1 cellular context compared by ENCODE assay signal in the genomic region with DNA sequence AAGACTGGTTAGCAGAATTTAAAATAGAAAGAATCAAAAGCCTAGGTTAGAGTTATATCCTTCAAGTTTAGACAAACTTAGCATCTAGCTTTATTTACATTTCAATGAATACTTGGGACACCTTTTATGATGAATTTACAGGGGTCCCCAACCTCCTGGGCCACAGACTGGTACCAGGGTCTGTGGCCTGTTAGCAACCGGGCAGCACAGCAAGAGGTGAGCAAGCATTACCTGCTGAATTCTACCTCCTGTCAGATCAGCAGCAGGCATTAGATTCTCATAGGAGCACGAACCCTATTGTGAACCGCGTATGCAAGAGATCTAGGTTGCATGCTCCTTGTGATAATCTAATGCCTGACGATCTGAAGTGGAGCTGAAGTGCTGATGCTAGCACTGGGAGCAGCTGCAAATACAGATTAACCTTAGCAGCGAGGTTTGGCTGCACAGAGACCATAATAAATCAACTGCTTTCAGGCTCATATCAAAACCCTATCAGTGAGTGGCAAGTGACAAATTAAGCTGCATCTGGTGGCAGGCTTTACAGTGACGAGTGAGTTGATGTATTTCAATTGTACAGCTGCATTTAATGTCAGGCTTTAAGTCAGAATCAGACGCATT.
TF ChIP-seq lines count a peak whose summit lies in the region.

No MANE protein-coding gene starts in this region.

TF ChIP-seq in K562, 482 proteins besides CTCF, POLR2A, EP300 and RAD21 (continued from another document and continues in another):
- TF ChIP-seq FOSL1 (tag; conservative IDR thresholded peaks at IDR 0.05) (peak; percentile 28; the same call in 1 of the 2 replicates), NBN (IDR thresholded peaks at IDR 0.05; ENCODE audit: low read depth) (peak; percentile 88), SREBF1 (IDR thresholded peaks at IDR 0.05; ENCODE audit: borderline replicate concordance, low read depth, low read length) (no peak), DMBX1 (CRISPR knock-in tag; IDR thresholded peaks at IDR 0.05; ENCODE audit: borderline replicate concordance) (peak; percentile 72; the same call in 1 of the 2 replicates), SNIP1 (IDR thresholded peaks at IDR 0.05; ENCODE audit: low read depth) (no peak), LEF1 (IDR thresholded peaks at IDR 0.05) (peak; percentile 96), EP400 (IDR thresholded peaks at IDR 0.05) (peak; percentile 50; the same call in 1 of the 2 replicates), RBM22 (IDR thresholded peaks at IDR 0.05; ENCODE audit: low read depth, low read length, poor library complexity, severe bottlenecking) (no peak), NEUROD1 (IDR thresholded peaks at IDR 0.05; ENCODE audit: borderline replicate concordance, low read depth, low read length, partially characterized antibody) (peak; percentile 63), SMARCE1 (IDR thresholded peaks at IDR 0.05) (peak; percentile 95), U2AF2 (optimal IDR thresholded peaks at IDR 0.05; ENCODE audit: low read depth, low read length) (no peak), CBX3 (IDR thresholded peaks at IDR 0.05; ENCODE audit: borderline replicate concordance in 1 of 2, low read length in 2 of 2) (peak in 1 of 2 experiments; percentile 89; a peak in 1 of 3 replicates), ZFP36 (IDR thresholded peaks at IDR 0.05; ENCODE audit: low read depth, low read length, partially characterized antibody) (peak; percentile 48), NCOA1 (IDR thresholded peaks at IDR 0.05; ENCODE audit: low read depth) (peak; percentile 89; the same call in 1 of the 2 replicates), MTA3 (IDR thresholded peaks at IDR 0.05; ENCODE audit: borderline replicate concordance) (peak; percentile 84; the same call in 1 of the 2 replicates), MTA1 (IDR thresholded peaks at IDR 0.05; ENCODE audit: borderline replicate concordance) (peak; percentile 38; the same call in 1 of the 2 replicates), GATAD2B (IDR thresholded peaks at IDR 0.05; ENCODE audit: borderline replicate concordance) (peak; percentile 93; the same call in 1 of the 2 replicates), MAFF (IDR thresholded peaks at IDR 0.05; ENCODE audit: low read length) (peak; percentile 69), NFATC3 (IDR thresholded peaks at IDR 0.05) (peak; percentile 74; the same call in 1 of the 2 replicates), HMGN3 (IDR thresholded peaks at IDR 0.05; ENCODE audit: borderline replicate concordance, extremely low read depth, insufficient read length, low read depth, low read length) (peak; percentile 95), PTTG1 (tag; IDR thresholded peaks at IDR 0.05; ENCODE audit: low read depth) (no peak), CBX5 (IDR thresholded peaks at IDR 0.05; ENCODE audit: borderline replicate concordance, low read depth) (peak; percentile 45; the same call in 1 of the 2 replicates), HDAC6 (IDR thresholded peaks at IDR 0.05; ENCODE audit: low read depth, low read length) (no peak), JUND (IDR thresholded peaks at IDR 0.05; ENCODE audit: borderline replicate concordance, low read depth, low read length) (no peak; the same call in 1 of the 2 replicates), JUND (tag; IDR thresholded peaks at IDR 0.05; ENCODE audit: borderline replicate concordance, low read depth, low read length) (peak; percentile 58; the same call in 2 of the 3 replicates), KLF16 (IDR thresholded peaks at IDR 0.05) (peak; percentile 92)
- TF ChIP-seq, protein P1, sequence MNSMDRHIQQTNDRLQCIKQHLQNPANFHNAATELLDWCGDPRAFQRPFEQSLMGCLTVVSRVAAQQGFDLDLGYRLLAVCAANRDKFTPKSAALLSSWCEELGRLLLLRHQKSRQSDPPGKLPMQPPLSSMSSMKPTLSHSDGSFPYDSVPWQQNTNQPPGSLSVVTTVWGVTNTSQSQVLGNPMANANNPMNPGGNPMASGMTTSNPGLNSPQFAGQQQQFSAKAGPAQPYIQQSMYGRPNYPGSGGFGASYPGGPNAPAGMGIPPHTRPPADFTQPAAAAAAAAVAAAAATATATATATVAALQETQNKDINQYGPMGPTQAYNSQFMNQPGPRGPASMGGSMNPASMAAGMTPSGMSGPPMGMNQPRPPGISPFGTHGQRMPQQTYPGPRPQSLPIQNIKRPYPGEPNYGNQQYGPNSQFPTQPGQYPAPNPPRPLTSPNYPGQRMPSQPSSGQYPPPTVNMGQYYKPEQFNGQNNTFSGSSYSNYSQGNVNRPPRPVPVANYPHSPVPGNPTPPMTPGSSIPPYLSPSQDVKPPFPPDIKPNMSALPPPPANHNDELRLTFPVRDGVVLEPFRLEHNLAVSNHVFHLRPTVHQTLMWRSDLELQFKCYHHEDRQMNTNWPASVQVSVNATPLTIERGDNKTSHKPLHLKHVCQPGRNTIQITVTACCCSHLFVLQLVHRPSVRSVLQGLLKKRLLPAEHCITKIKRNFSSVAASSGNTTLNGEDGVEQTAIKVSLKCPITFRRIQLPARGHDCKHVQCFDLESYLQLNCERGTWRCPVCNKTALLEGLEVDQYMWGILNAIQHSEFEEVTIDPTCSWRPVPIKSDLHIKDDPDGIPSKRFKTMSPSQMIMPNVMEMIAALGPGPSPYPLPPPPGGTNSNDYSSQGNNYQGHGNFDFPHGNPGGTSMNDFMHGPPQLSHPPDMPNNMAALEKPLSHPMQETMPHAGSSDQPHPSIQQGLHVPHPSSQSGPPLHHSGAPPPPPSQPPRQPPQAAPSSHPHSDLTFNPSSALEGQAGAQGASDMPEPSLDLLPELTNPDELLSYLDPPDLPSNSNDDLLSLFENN (IDR thresholded peaks at IDR 0.05; ENCODE audit: low read depth in 2 of 2, low read length in 2 of 2), result peak in 1 of 2 experiments; percentile 92; a peak in 2 of 4 replicates
- TF ChIP-seq, protein P2, sequence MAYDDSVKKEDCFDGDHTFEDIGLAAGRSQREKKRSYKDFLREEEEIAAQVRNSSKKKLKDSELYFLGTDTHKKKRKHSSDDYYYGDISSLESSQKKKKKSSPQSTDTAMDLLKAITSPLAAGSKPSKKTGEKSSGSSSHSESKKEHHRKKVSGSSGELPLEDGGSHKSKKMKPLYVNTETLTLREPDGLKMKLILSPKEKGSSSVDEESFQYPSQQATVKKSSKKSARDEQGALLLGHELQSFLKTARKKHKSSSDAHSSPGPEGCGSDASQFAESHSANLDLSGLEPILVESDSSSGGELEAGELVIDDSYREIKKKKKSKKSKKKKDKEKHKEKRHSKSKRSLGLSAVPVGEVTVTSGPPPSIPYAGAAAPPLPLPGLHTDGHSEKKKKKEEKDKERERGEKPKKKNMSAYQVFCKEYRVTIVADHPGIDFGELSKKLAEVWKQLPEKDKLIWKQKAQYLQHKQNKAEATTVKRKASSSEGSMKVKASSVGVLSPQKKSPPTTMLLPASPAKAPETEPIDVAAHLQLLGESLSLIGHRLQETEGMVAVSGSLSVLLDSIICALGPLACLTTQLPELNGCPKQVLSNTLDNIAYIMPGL (CRISPR knock-in tag; IDR thresholded peaks at IDR 0.05), result 0 out of 2 replicates have a peak, but pooled peaks have one; percentile 24
- TF ChIP-seq, protein P3, sequence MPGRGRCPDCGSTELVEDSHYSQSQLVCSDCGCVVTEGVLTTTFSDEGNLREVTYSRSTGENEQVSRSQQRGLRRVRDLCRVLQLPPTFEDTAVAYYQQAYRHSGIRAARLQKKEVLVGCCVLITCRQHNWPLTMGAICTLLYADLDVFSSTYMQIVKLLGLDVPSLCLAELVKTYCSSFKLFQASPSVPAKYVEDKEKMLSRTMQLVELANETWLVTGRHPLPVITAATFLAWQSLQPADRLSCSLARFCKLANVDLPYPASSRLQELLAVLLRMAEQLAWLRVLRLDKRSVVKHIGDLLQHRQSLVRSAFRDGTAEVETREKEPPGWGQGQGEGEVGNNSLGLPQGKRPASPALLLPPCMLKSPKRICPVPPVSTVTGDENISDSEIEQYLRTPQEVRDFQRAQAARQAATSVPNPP (IDR thresholded peaks at IDR 0.05; ENCODE audit: borderline replicate concordance, insufficient read depth, insufficient read length), result no peak
- TF ChIP-seq, protein P4, sequence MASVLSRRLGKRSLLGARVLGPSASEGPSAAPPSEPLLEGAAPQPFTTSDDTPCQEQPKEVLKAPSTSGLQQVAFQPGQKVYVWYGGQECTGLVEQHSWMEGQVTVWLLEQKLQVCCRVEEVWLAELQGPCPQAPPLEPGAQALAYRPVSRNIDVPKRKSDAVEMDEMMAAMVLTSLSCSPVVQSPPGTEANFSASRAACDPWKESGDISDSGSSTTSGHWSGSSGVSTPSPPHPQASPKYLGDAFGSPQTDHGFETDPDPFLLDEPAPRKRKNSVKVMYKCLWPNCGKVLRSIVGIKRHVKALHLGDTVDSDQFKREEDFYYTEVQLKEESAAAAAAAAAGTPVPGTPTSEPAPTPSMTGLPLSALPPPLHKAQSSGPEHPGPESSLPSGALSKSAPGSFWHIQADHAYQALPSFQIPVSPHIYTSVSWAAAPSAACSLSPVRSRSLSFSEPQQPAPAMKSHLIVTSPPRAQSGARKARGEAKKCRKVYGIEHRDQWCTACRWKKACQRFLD (CRISPR knock-in tag; IDR thresholded peaks at IDR 0.05), result no peak
- TF ChIP-seq, protein P5, sequence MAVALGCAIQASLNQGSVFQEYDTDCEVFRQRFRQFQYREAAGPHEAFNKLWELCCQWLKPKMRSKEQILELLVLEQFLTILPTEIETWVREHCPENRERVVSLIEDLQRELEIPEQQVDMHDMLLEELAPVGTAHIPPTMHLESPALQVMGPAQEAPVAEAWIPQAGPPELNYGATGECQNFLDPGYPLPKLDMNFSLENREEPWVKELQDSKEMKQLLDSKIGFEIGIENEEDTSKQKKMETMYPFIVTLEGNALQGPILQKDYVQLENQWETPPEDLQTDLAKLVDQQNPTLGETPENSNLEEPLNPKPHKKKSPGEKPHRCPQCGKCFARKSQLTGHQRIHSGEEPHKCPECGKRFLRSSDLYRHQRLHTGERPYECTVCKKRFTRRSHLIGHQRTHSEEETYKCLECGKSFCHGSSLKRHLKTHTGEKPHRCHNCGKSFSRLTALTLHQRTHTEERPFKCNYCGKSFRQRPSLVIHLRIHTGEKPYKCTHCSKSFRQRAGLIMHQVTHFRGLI (CRISPR knock-in tag; IDR thresholded peaks at IDR 0.05), result no peak
- TF ChIP-seq, protein P6, sequence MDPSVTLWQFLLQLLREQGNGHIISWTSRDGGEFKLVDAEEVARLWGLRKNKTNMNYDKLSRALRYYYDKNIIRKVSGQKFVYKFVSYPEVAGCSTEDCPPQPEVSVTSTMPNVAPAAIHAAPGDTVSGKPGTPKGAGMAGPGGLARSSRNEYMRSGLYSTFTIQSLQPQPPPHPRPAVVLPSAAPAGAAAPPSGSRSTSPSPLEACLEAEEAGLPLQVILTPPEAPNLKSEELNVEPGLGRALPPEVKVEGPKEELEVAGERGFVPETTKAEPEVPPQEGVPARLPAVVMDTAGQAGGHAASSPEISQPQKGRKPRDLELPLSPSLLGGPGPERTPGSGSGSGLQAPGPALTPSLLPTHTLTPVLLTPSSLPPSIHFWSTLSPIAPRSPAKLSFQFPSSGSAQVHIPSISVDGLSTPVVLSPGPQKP (CRISPR knock-in tag; IDR thresholded peaks at IDR 0.05), result no peak
- TF ChIP-seq, protein P7, sequence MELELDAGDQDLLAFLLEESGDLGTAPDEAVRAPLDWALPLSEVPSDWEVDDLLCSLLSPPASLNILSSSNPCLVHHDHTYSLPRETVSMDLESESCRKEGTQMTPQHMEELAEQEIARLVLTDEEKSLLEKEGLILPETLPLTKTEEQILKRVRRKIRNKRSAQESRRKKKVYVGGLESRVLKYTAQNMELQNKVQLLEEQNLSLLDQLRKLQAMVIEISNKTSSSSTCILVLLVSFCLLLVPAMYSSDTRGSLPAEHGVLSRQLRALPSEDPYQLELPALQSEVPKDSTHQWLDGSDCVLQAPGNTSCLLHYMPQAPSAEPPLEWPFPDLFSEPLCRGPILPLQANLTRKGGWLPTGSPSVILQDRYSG (tag; conservative IDR thresholded peaks at IDR 0.05; ENCODE audit: low read depth), result 0 out of 2 replicates have a peak, but pooled peaks have one; percentile 56
- TF ChIP-seq, protein P8, sequence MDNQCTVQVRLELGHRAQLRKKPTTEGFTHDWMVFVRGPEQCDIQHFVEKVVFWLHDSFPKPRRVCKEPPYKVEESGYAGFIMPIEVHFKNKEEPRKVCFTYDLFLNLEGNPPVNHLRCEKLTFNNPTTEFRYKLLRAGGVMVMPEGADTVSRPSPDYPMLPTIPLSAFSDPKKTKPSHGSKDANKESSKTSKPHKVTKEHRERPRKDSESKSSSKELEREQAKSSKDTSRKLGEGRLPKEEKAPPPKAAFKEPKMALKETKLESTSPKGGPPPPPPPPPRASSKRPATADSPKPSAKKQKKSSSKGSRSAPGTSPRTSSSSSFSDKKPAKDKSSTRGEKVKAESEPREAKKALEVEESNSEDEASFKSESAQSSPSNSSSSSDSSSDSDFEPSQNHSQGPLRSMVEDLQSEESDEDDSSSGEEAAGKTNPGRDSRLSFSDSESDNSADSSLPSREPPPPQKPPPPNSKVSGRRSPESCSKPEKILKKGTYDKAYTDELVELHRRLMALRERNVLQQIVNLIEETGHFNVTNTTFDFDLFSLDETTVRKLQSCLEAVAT (IDR thresholded peaks at IDR 0.05), result peak; percentile 25; a peak in 1 of 4 replicates
- TF ChIP-seq, protein P9, sequence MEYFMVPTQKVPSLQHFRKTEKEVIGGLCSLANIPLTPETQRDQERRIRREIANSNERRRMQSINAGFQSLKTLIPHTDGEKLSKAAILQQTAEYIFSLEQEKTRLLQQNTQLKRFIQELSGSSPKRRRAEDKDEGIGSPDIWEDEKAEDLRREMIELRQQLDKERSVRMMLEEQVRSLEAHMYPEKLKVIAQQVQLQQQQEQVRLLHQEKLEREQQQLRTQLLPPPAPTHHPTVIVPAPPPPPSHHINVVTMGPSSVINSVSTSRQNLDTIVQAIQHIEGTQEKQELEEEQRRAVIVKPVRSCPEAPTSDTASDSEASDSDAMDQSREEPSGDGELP (CRISPR knock-in tag; IDR thresholded peaks at IDR 0.05; ENCODE audit: borderline replicate concordance), result peak; percentile 66
- TF ChIP-seq, protein P10, sequence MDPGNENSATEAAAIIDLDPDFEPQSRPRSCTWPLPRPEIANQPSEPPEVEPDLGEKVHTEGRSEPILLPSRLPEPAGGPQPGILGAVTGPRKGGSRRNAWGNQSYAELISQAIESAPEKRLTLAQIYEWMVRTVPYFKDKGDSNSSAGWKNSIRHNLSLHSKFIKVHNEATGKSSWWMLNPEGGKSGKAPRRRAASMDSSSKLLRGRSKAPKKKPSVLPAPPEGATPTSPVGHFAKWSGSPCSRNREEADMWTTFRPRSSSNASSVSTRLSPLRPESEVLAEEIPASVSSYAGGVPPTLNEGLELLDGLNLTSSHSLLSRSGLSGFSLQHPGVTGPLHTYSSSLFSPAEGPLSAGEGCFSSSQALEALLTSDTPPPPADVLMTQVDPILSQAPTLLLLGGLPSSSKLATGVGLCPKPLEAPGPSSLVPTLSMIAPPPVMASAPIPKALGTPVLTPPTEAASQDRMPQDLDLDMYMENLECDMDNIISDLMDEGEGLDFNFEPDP (CRISPR knock-in tag; IDR thresholded peaks at IDR 0.05), result no peak
- TF ChIP-seq, protein P11, sequence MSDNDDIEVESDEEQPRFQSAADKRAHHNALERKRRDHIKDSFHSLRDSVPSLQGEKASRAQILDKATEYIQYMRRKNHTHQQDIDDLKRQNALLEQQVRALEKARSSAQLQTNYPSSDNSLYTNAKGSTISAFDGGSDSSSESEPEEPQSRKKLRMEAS (CRISPR knock-in tag; IDR thresholded peaks at IDR 0.05), result 0 out of 2 replicates have a peak, but pooled peaks have one; percentile 33
- TF ChIP-seq, protein P12, sequence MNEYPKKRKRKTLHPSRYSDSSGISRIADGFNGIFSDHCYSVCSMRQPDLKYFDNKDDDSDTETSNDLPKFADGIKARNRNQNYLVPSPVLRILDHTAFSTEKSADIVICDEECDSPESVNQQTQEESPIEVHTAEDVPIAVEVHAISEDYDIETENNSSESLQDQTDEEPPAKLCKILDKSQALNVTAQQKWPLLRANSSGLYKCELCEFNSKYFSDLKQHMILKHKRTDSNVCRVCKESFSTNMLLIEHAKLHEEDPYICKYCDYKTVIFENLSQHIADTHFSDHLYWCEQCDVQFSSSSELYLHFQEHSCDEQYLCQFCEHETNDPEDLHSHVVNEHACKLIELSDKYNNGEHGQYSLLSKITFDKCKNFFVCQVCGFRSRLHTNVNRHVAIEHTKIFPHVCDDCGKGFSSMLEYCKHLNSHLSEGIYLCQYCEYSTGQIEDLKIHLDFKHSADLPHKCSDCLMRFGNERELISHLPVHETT (CRISPR knock-in tag; conservative IDR thresholded peaks at IDR 0.05 in 1 of 2, IDR thresholded peaks at IDR 0.05 in 1 of 2), result 0 out of 4 replicates have a peak, but pooled peaks of 1 of the 2 experiments have one; percentile 21
